Comparison of ENCODE assay signal across 8 cellular contexts in the genomic region with DNA sequence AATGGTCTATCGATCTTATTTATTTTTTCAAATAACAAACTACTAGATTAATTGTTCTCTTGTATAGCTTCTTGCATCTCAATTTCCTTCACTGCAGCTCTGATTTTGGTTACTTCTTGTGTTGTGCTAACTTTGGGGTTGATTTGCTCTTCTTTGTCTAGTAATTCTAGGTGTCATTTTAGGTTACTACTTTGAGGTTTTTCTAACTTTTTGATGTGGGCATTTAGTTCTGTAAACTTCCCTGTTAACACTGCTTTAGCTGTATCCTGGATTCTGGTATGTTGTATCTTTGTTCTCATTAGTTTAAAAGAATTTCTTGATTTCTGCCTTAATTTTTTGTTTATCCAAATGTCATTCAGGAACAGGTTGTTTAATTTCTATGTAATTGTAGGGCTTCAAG.
"Had no signal": no experiment of that assay in that cellular context is flagged by ENCODE, and none has a peak within 500 bp of the region (broad histone marks: within the 10 kb centered on the region; RNA-seq: fewer than 3 reads in every experiment).

No MANE protein-coding gene starts in this region.

- ATAC-seq: GM12878 had no signal

- FAIRE-seq: G401.6, GM12878, GM12891, GM12892, GM18507, GM19239 had no signal

- H3K4me3 ChIP-seq: GM12878 had no signal

- DNase-seq: GDM1, GF-D8 had no signal
